ENCODE assay signal across 17 cellular contexts in genomic region chr20:46002008-46002407, GRCh38. TPM values are rescaled to one million over a fixed set of nuclear protein-coding genes. Genes with fewer than 3 reads are reported as not detected.
DNase-seq lines count a peak whose midpoint lies in the region; ATAC-seq, FAIRE-seq and TF ChIP-seq lines count a peak whose summit lies in the region.
"Had no signal": no experiment of that assay in that cellular context is flagged by ENCODE, and none has a peak within 500 bp of the region (broad histone marks: within the 10 kb centered on the region; RNA-seq: fewer than 3 reads in every experiment).

No MANE protein-coding gene starts in this region.

- H3K27ac ChIP-seq in SK-N-MC (peak overlapping the region; percentile 98), kidney (ENCODE audit: low read depth in 2 of 2, low read length in 2 of 2) (no peak overlapping the region)
- H3K27ac ChIP-seq: 22Rv1 had no signal

- peak overlapping the region; percentile 62 for H3K27ac Mint-ChIP-seq in activated naive CD4-positive, alpha-beta T cell treated with anti-CD3 and anti-CD28 coated beads, Interleukin-2, amount 50 U/mL, for 24 hours
- H3K27ac Mint-ChIP-seq in activated naive CD4-positive, alpha-beta T cell treated with anti-CD3 and anti-CD28 coated beads, Interleukin-2, amount 10 ng/mL, durations not matched to agents 7 days and 5 days = no peak overlapping the region
- H3K27ac Mint-ChIP-seq: CD4-positive, alpha-beta T cell; GM23338; H9 had no signal

- intact Hi-C loops in kidney (cut with DNase I) = no loop called here

- H3K36me3 Mint-ChIP-seq in activated naive CD4-positive, alpha-beta T cell treated with anti-CD3 and anti-CD28 coated beads, Interleukin-2, amount 50 U/mL, for 24 hours = no peaks in the 10 kb centered on the region
- no peaks in the 10 kb centered on the region for H3K36me3 Mint-ChIP-seq in activated naive CD4-positive, alpha-beta T cell treated with anti-CD3 and anti-CD28 coated beads, Interleukin-2, amount 10 ng/mL, durations not matched to agents 7 days and 5 days

- DNase-seq in activated naive CD4-positive, alpha-beta T cell treated with anti-CD3 and anti-CD28 coated beads, Interleukin-2, amount 10 ng/mL, durations not matched to agents 7 days and 5 days = no peak
- DNase-seq in SK-N-MC (ENCODE audit: low read depth, low spot score) = no peak
- DNase-seq in kidney = peak; percentile 12
- no peak for DNase-seq in NCI-H1105 treated with DMSO at 0.1 percent for 48 hours (lab: John Stamatoyannopoulos, UW)
- DNase-seq in kidney glomerular epithelial cell (lab: John Stamatoyannopoulos, UW) = no peak
- DNase-seq: AML-193; C1 segment of cervical spinal cord; Calu3; CD4-positive, alpha-beta T cell; DMS 273 treated with DMSO at 0.1 percent for 48 hours; H9 had no signal

- no peaks in the 10 kb centered on the region for H3K9me3 ChIP-seq in SK-N-MC (ENCODE audit: low read depth, low read length)
- no peaks in the 10 kb centered on the region for H3K9me3 ChIP-seq in kidney (ENCODE audit: control insufficient read depth in 1 of 2, low read length in 2 of 2)

- H3K4me1 Mint-ChIP-seq in activated naive CD4-positive, alpha-beta T cell treated with anti-CD3 and anti-CD28 coated beads, Interleukin-2, amount 50 U/mL, for 24 hours = peaks cover 88% of the 10 kb centered on the region
- H3K4me1 Mint-ChIP-seq in activated naive CD4-positive, alpha-beta T cell treated with anti-CD3 and anti-CD28 coated beads, Interleukin-2, amount 10 ng/mL, durations not matched to agents 7 days and 5 days = peaks cover 84% of the 10 kb centered on the region

- no peaks in the 10 kb centered on the region for H3K4me1 ChIP-seq in kidney (ENCODE audit: control insufficient read depth in 1 of 2, insufficient read depth in 1 of 2, low read depth in 1 of 2, low read length in 2 of 2)

- no peak for ATAC-seq in GM18502 (IDR thresholded peaks at IDR 0.05; ENCODE audit: poor library complexity, unreplicated experiment)
- ATAC-seq: GM23338 had no signal

- H3K9ac ChIP-seq in SK-N-MC (ENCODE audit: insufficient read length) (no peak overlapping the region), kidney (ENCODE audit: low read length in 2 of 2) (no peak overlapping the region)

- H3K4me3 Mint-ChIP-seq in activated naive CD4-positive, alpha-beta T cell treated with anti-CD3 and anti-CD28 coated beads, Interleukin-2, amount 50 U/mL, for 24 hours = no peak overlapping the region
- no peak overlapping the region for H3K4me3 Mint-ChIP-seq in activated naive CD4-positive, alpha-beta T cell treated with anti-CD3 and anti-CD28 coated beads, Interleukin-2, amount 10 ng/mL, durations not matched to agents 7 days and 5 days
- H3K4me3 Mint-ChIP-seq: CD4-positive, alpha-beta T cell; GM23338; H9 had no signal

- no peak for FAIRE-seq in kidney (lab: Jason Lieb, UNC)
- FAIRE-seq: GM18507 had no signal

- peaks cover 1% of the 10 kb centered on the region for H3K27me3 Mint-ChIP-seq in activated naive CD4-positive, alpha-beta T cell treated with anti-CD3 and anti-CD28 coated beads, Interleukin-2, amount 50 U/mL, for 24 hours
- H3K27me3 Mint-ChIP-seq in activated naive CD4-positive, alpha-beta T cell treated with anti-CD3 and anti-CD28 coated beads, Interleukin-2, amount 10 ng/mL, durations not matched to agents 7 days and 5 days = peaks cover 47% of the 10 kb centered on the region

- H3K36me3 ChIP-seq in SK-N-MC (ENCODE audit: insufficient read depth, low read length) = no peaks in the 10 kb centered on the region
- no peaks in the 10 kb centered on the region for H3K36me3 ChIP-seq in kidney (ENCODE audit: control insufficient read depth in 1 of 2, insufficient read depth in 2 of 2, low read length in 2 of 2)

- CTCF ChIA-PET in activated naive CD4-positive, alpha-beta T cell treated with anti-CD3 and anti-CD28 coated beads, Interleukin-2, amount 10 ng/mL, durations not matched to agents 7 days and 5 days (lab: Charles Lee) = interaction anchor here (1.0 to 6.7 kb wide), 3 partner anchors 11 to 32 kb away, joined by 5 to 57 read pairs (median 31); no protein-coding TSS in a partner anchor

- TF ChIP-seq CTCF in kidney (IDR thresholded peaks at IDR 0.05; ENCODE audit: borderline replicate concordance, extremely low read depth, insufficient read depth) = no peak

- no peaks in the 10 kb centered on the region for H3K9me3 Mint-ChIP-seq in activated naive CD4-positive, alpha-beta T cell treated with anti-CD3 and anti-CD28 coated beads, Interleukin-2, amount 50 U/mL, for 24 hours
- H3K9me3 Mint-ChIP-seq in activated naive CD4-positive, alpha-beta T cell treated with anti-CD3 and anti-CD28 coated beads, Interleukin-2, amount 10 ng/mL, durations not matched to agents 7 days and 5 days = no peaks in the 10 kb centered on the region
- H3K9me3 Mint-ChIP-seq: CD4-positive, alpha-beta T cell; GM23338; H9 had no signal

- H3K4me3 ChIP-seq in SK-N-MC (no peak overlapping the region), kidney (ENCODE audit: low read length in 2 of 2) (no peak overlapping the region)
- H3K4me3 ChIP-seq: GM23338 had no signal

RNA-seq across cellular contexts. Expression of gene MMP9, which starts 6.7 kb away (rescaled TPM):
- 6.6 TPM for total RNA-seq in kidney
- not detected for polyA plus RNA-seq in kidney (ENCODE audit: insufficient read depth, low read depth, low replicate concordance)
- total RNA-seq: Calu3 had no signal

RNA-seq across cellular contexts. Expression of gene SLC12A5, which starts 27.0 kb away (rescaled TPM):
- total RNA-seq in kidney = 2.0 TPM
- polyA plus RNA-seq in kidney (ENCODE audit: insufficient read depth, low read depth, low replicate concordance) = 2.5 TPM
- total RNA-seq: Daoy had no signal

RNA-seq across cellular contexts. Expression of gene ZNF335, which starts 30.0 kb away (rescaled TPM):
- 22.3 TPM for total RNA-seq in kidney
- polyA plus RNA-seq in kidney (ENCODE audit: insufficient read depth, low read depth, low replicate concordance) = 5.7 TPM
